Comparison of ENCODE assay signal across 3 cellular contexts in the genomic region with DNA sequence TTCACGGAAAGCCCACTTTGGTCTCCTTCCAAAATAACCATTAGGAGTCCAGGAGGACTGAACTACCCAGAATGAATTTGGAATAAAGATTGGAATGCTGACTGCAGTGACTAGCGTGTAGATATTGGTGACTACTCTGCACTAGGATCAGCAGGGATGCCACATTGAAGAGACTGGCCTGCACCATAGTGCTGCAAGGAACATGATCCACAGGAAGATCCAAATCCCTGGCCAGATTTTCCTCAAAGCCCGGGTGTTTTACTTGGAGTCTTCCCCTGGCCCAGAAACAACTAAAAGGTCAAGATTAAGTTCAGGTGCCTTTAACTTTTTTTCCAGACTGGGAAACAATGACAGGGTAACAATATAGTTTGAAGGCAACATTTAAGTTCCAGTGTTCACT.
"Had no signal": no experiment of that assay in that cellular context is flagged by ENCODE, and none has a peak within 500 bp of the region (broad histone marks: within the 10 kb centered on the region; RNA-seq: fewer than 3 reads in every experiment).

No MANE protein-coding gene starts in this region.

- ATAC-seq: GM12878 had no signal

- DNase-seq: GDM1, GF-D8 had no signal
